In genomic region chr13:30963794-30964193, GRCh38 we compare ENCODE assay signal across 14 cellular contexts. TPM values are rescaled to one million over a fixed set of nuclear protein-coding genes. Genes with fewer than 3 reads are reported as not detected.
DNase-seq lines count a peak whose midpoint lies in the region; ATAC-seq and TF ChIP-seq lines count a peak whose summit lies in the region.
"Had no signal": no experiment of that assay in that cellular context is flagged by ENCODE, and none has a peak within 500 bp of the region (broad histone marks: within the 10 kb centered on the region; RNA-seq: fewer than 3 reads in every experiment).

No MANE protein-coding gene starts in this region.

- no peaks in the 10 kb centered on the region for H3K36me3 ChIP-seq in breast epithelium
- H3K36me3 ChIP-seq in mammary epithelial cell (ENCODE audit: insufficient read depth, low read length): no peaks in the 10 kb centered on the region
- H3K36me3 ChIP-seq in thyroid gland: no peaks in the 10 kb centered on the region

- peak; percentile 66 for DNase-seq in MCF 10A (ENCODE audit: unreplicated experiment)
- no peak for DNase-seq in breast epithelium (ENCODE audit: low spot score in 2 of 2)
- DNase-seq in mammary epithelial cell: peak; percentile 4
- no peak for DNase-seq in left lobe of liver (ENCODE audit: low spot score)
- peak; percentile 31 to 47 for DNase-seq in thyroid gland
- DNase-seq in stimulated activated CD4-positive, alpha-beta T cell treated with anti-CD3 and anti-CD28 coated beads, Interleukin-2, amount 100 ng/mL, for 48 hours: no peak
- no peak for DNase-seq in NCI-H446 treated with DMSO at 0.1 percent for 48 hours (lab: John Stamatoyannopoulos, UW)
- DNase-seq: activated T-cell treated with anti-CD3 and anti-CD28 coated beads, Interleukin-2, amount 50 U/mL, for 48 hours; KBM-7; NCI-H2081; stimulated activated CD4-positive, alpha-beta T cell treated with anti-CD3 and anti-CD28 coated beads, Interleukin-4, amount 100 ng/mL, for 1 hour had no signal

- peak overlapping the region; percentile 2 for H3K27ac Mint-ChIP-seq in MCF 10A (ENCODE audit: low read depth, unreplicated experiment)

- peaks cover 3% of the 10 kb centered on the region for H3K27me3 Mint-ChIP-seq in MCF 10A (ENCODE audit: insufficient read depth, unreplicated experiment)

- dilution Hi-C loops in mammary epithelial cell (cut with HindIII; ENCODE audit: low sequenced_read_pairs): no loop called here

- in situ Hi-C loops in mammary epithelial cell (cut with MboI; ENCODE audit: low sequenced_read_pairs in 2 of 2): no loop called here

- peak; percentile 42 for ATAC-seq in left lobe of liver
- no peak for ATAC-seq in GM18519 (IDR thresholded peaks at IDR 0.05; ENCODE audit: low FRiP score, unreplicated experiment)

- peak overlapping the region; percentile 47 for H2AFZ ChIP-seq in mammary epithelial cell (ENCODE audit: low read depth, low read length)

- H3K36me3 Mint-ChIP-seq in MCF 10A (ENCODE audit: insufficient read depth, unreplicated experiment): no peaks in the 10 kb centered on the region

- no peaks in the 10 kb centered on the region for H3K9me3 ChIP-seq in breast epithelium
- H3K9me3 ChIP-seq in mammary epithelial cell (replicated peaks; ENCODE audit: insufficient read depth, low read length): no peaks in the 10 kb centered on the region
- H3K9me3 ChIP-seq in thyroid gland: no peaks in the 10 kb centered on the region

- no peak overlapping the region for H3K4me2 ChIP-seq in mammary epithelial cell (ENCODE audit: insufficient read depth, low read depth, low read length)

- peaks cover 8% of the 10 kb centered on the region for H3K9me3 Mint-ChIP-seq in MCF 10A (ENCODE audit: unreplicated experiment)

- H3K27me3 ChIP-seq in breast epithelium: no peaks in the 10 kb centered on the region
- H3K27me3 ChIP-seq in mammary epithelial cell (ENCODE audit: insufficient read depth, low read length): no peaks in the 10 kb centered on the region
- H3K27me3 ChIP-seq in thyroid gland: no peaks in the 10 kb centered on the region

- no peak overlapping the region for H3K9ac ChIP-seq in mammary epithelial cell (ENCODE audit: insufficient read depth, low read length)

- CTCF ChIA-PET in MCF 10A (lab: Yijun Ruan, JAX) (interaction anchor here (0.9 to 1.1 kb wide), 2 partner anchors 21 to 273 kb away, joined by 3 read pairs; no protein-coding TSS in a partner anchor), mammary epithelial cell (lab: Charles Lee; ENCODE audit: low non-redundant PET) (interaction anchor here (0.6 kb wide), 1 partner anchor 11 kb away, joined by 3 read pairs; no protein-coding TSS in a partner anchor)

- TF ChIP-seq CTCF in MCF 10A (IDR thresholded peaks at IDR 0.05; ENCODE audit: unreplicated experiment) (no peak), breast epithelium (IDR thresholded peaks at IDR 0.05) (no peak), mammary epithelial cell (conservative IDR thresholded peaks at IDR 0.05 in 1 of 2, IDR thresholded peaks at IDR 0.05 in 1 of 2; ENCODE audit: extremely low read depth in 1 of 2, insufficient read depth in 1 of 2, low read depth in 1 of 2, low read length in 2 of 2) (no peak), thyroid gland (IDR thresholded peaks at IDR 0.05) (no peak)

- POLR2A ChIA-PET in MCF 10A (lab: Yijun Ruan, JAX): interaction anchor here (0.8 to 2.3 kb wide), 3 partner anchors 9 to 41 kb away, joined by 3 to 10 read pairs (median 4); no protein-coding TSS in a partner anchor

- H3K4me3 ChIP-seq in breast epithelium (no peak overlapping the region), mammary epithelial cell (replicated peaks in 1 of 3; ENCODE audit: insufficient read depth in 1 of 3, low read depth in 2 of 3, low read length in 3 of 3) (no peak overlapping the region), thyroid gland (replicated peaks in 1 of 3) (no peak overlapping the region)

- no peaks in the 10 kb centered on the region for H3K79me2 ChIP-seq in mammary epithelial cell (ENCODE audit: insufficient read depth, low read length)

- no peak for TF ChIP-seq POLR2A in breast epithelium (IDR thresholded peaks at IDR 0.05)
- TF ChIP-seq POLR2A in thyroid gland (IDR thresholded peaks at IDR 0.05): no peak

- intact Hi-C loops in MCF 10A (cut with micrococcal nuclease) (no loop called here), breast epithelium (cut with DNase I; ENCODE audit: low total_unique reads) (no loop called here), mammary epithelial cell (cut with micrococcal nuclease) (no loop called here), thyroid gland (cut with DNase I) (no loop called here)

- no peaks in the 10 kb centered on the region for H4K20me1 ChIP-seq in mammary epithelial cell (ENCODE audit: insufficient read depth, low read length)

- WGBS in mammary epithelial cell (ENCODE audit: low coverage, missing lambda C conversion rate): 30% methylated on average over 6 of the region's 6 CpGs
- WGBS in thyroid gland, 2 donors: 13 to 17% methylated on average over 6 of the region's 6 CpGs

- H3K4me1 Mint-ChIP-seq in MCF 10A (ENCODE audit: insufficient read depth, unreplicated experiment): peaks cover 13% of the 10 kb centered on the region

- H3K27ac ChIP-seq in breast epithelium: no peak overlapping the region
- no peak overlapping the region for H3K27ac ChIP-seq in mammary epithelial cell (ENCODE audit: insufficient read depth, low read depth, low read length)
- H3K27ac ChIP-seq in thyroid gland: no peak overlapping the region
- H3K27ac ChIP-seq: VCaP had no signal

- H3K4me3 Mint-ChIP-seq in MCF 10A (ENCODE audit: unreplicated experiment): no peak overlapping the region

- no TSS peak for BruUV-seq in MCF 10A (replicated peaks; lab: Mats Ljungman, UMichigan)
- BruUV-seq in mammary epithelial cell (replicated peaks; lab: Mats Ljungman, UMichigan): no TSS peak

- H3K4me1 ChIP-seq in breast epithelium (no peaks in the 10 kb centered on the region), mammary epithelial cell (ENCODE audit: insufficient read depth, low read length) (no peaks in the 10 kb centered on the region), thyroid gland (no peaks in the 10 kb centered on the region)

RNA-seq across cellular contexts. Expression of gene TEX26, which starts 31.3 kb away (rescaled TPM):
- not detected in 2 replicates for total RNA-seq in MCF 10A (2022)
- total RNA-seq in breast epithelium: under 1 TPM in 2 of 3 donors, not detected in 1; 0.48 to 0.59 TPM
- total RNA-seq in mammary epithelial cell: not detected
- polyA plus RNA-seq in mammary epithelial cell: not detected
- polyA minus RNA-seq in mammary epithelial cell: not detected
- not detected for total RNA-seq in left lobe of liver
- total RNA-seq in thyroid gland: under 1 TPM in 1 of 4 donors, not detected in 3; 0.27 TPM
- polyA plus RNA-seq: neural cell had no signal

RNA-seq across cellular contexts. Expression of gene MEDAG, which starts 57.7 kb away (rescaled TPM):
- total RNA-seq in MCF 10A (2022) (not detected in 2 replicates), breast epithelium (100 to 1,000 TPM in 1 of 3 donors, 10 to 100 TPM in 2; 76.2 to 142 (median 95.4) TPM), mammary epithelial cell (under 1 TPM in 1 of 2 donors, not detected in 1; 0.33 TPM), left lobe of liver (0.18 TPM), thyroid gland (10 to 100 TPM; 15.2 to 99.7 (median 46.0) TPM)
- polyA plus RNA-seq in mammary epithelial cell: 0.08 TPM
- not detected for polyA minus RNA-seq in mammary epithelial cell
- polyA plus RNA-seq: neural cell had no signal

Comparison
In these comparisons a context has a peak if more than half of its experiments do, and no peak if none do; other contexts are left out.
1. DNase-seq: peak in MCF 10A (single experiment), mammary epithelial cell (single experiment) and thyroid gland (2 of 2); none in breast epithelium (0 of 2), left lobe of liver (single experiment), stimulated activated CD4-positive, alpha-beta T cell treated with anti-CD3 and anti-CD28 coated beads, Interleukin-2, amount 100 ng/mL, for 48 hours (0 of 2) and NCI-H446 treated with DMSO at 0.1 percent for 48 hours (single experiment).
2. RNA of gene MEDAG, which starts 57.7 kb away (total RNA-seq): 76.2 to 142 TPM in breast epithelium and 15.2 to 99.7 TPM in thyroid gland; 0.33 TPM in mammary epithelial cell, 0.18 TPM in left lobe of liver (single experiment) and not detected in MCF 10A; every median in the first group is over 10 times any median in the second.